ENCODE assay signal across 20 cellular contexts in the genomic region with DNA sequence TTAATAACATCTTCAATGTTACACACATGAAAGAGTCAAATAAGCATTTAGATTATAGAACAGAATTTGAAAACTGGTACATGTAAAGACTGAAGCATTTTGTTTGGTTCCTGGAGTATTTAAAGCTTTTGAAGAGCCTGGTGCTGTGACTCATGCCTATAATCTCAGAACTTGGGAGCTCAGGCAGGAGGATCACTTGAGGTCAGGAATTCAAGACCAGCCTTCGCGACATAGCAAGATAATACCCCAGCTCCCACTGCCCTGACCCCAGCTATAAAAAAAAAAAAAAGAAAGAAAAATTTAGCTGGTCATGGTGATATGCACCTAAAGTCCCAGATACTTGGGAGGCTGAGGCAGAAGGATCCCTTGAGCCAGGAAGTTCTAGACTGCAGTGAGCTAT.
DNase-seq lines count a peak whose midpoint lies in the region; ATAC-seq and TF ChIP-seq lines count a peak whose summit lies in the region.
"Had no signal": no experiment of that assay in that cellular context is flagged by ENCODE, and none has a peak within 500 bp of the region (broad histone marks: within the 10 kb centered on the region; RNA-seq: fewer than 3 reads in every experiment).

No MANE protein-coding gene starts in this region.

- TF ChIP-seq CTCF in cardiac fibroblast (IDR thresholded peaks at IDR 0.05; ENCODE audit: low read depth, low read length): no peak
- TF ChIP-seq CTCF in osteoblast (IDR thresholded peaks at IDR 0.05; ENCODE audit: extremely low read depth, low read depth, low read length): no peak
- TF ChIP-seq CTCF in omental fat pad (IDR thresholded peaks at IDR 0.05): no peak

- H3K4me2 ChIP-seq in mesendoderm (ENCODE audit: low read length) (no peak overlapping the region), osteoblast (ENCODE audit: insufficient read depth, low read length) (no peak overlapping the region)
- H3K4me2 ChIP-seq: KMS-11 had no signal

- H3K4me3 ChIP-seq in cardiac fibroblast (replicated peaks in 1 of 2; ENCODE audit: low read depth in 2 of 2, low read length in 2 of 2) (no peak overlapping the region), mesendoderm (ENCODE audit: low read length) (no peak overlapping the region), osteoblast (ENCODE audit: insufficient read depth, low read length) (no peak overlapping the region)
- H3K4me3 ChIP-seq: gastrocnemius medialis, upper lobe of left lung had no signal

- no peak overlapping the region for H4K8ac ChIP-seq in mesendoderm (ENCODE audit: low read depth, low read length)

- H3K4me1 ChIP-seq in mesendoderm (ENCODE audit: control insufficient read depth, low read depth, low read length) (no peaks in the 10 kb centered on the region), osteoblast (ENCODE audit: insufficient read depth, low read length) (no peaks in the 10 kb centered on the region)
- H3K4me1 ChIP-seq: upper lobe of left lung had no signal

- H3K56ac ChIP-seq in mesendoderm (ENCODE audit: low read length): no peak overlapping the region

- no peak overlapping the region for H2BK120ac ChIP-seq in mesendoderm (ENCODE audit: low read depth, low read length)

- H3K27ac ChIP-seq in mesendoderm (ENCODE audit: low read depth, low read length): no peak overlapping the region
- no peak overlapping the region for H3K27ac ChIP-seq in osteoblast (ENCODE audit: low read depth, low read length)
- H3K27ac ChIP-seq: gastrocnemius medialis, KMS-11, upper lobe of left lung had no signal

- no peak overlapping the region for H3K9ac ChIP-seq in mesendoderm (ENCODE audit: low read length)
- H3K9ac ChIP-seq: KMS-11 had no signal

- WGBS in mesendoderm (ENCODE audit: extremely low coverage, insufficient coverage, low lambda C conversion rate): no CpG with 5 or more reads among the region's 2 CpGs

- no peaks in the 10 kb centered on the region for H4K20me1 ChIP-seq in osteoblast (ENCODE audit: insufficient read depth, low read length)

- H3K4ac ChIP-seq in mesendoderm (ENCODE audit: low read depth, low read length): no peak overlapping the region

- no peak overlapping the region for H3K18ac ChIP-seq in mesendoderm (ENCODE audit: low read length)

- ATAC-seq in omental fat pad (ENCODE audit: low FRiP score): no peak
- ATAC-seq: gastrocnemius medialis; naive thymus-derived CD4-positive, alpha-beta T cell had no signal

- no peaks in the 10 kb centered on the region for H3K36me3 ChIP-seq in mesendoderm (ENCODE audit: control insufficient read depth, insufficient read depth, low read length)
- H3K36me3 ChIP-seq in osteoblast (ENCODE audit: insufficient read depth, low read length): no peaks in the 10 kb centered on the region
- H3K36me3 ChIP-seq: gastrocnemius medialis, upper lobe of left lung had no signal

- no peaks in the 10 kb centered on the region for H3K27me3 ChIP-seq in mesendoderm (ENCODE audit: insufficient read depth, low read length, poor library complexity)
- H3K27me3 ChIP-seq in osteoblast (ENCODE audit: insufficient read depth, low read length): no peaks in the 10 kb centered on the region
- H3K27me3 ChIP-seq: gastrocnemius medialis, upper lobe of left lung had no signal

- no peaks in the 10 kb centered on the region for H3K79me2 ChIP-seq in mesendoderm (ENCODE audit: control insufficient read depth, insufficient read depth, low read length)
- H3K79me2 ChIP-seq in osteoblast (ENCODE audit: insufficient read depth, low read length): no peaks in the 10 kb centered on the region

- no peak overlapping the region for H2BK5ac ChIP-seq in mesendoderm (ENCODE audit: low read length)

- no peak overlapping the region for H4K5ac ChIP-seq in mesendoderm (ENCODE audit: low read length)

- peak; percentile 38 for DNase-seq in Daoy (ENCODE audit: low read depth)
- DNase-seq in M059J (ENCODE audit: low read depth): peak; percentile 87
- DNase-seq in cardiac fibroblast (ENCODE audit: low read depth in 2 of 2): peak; percentile 38 to 62
- DNase-seq in mesendoderm: peak; percentile 37
- DNase-seq in osteoblast (ENCODE audit: insufficient read length, low spot score, missing footprints): no peak
- DNase-seq in omental fat pad (ENCODE audit: low spot score): no peak
- DNase-seq in activated CD4-positive, CD25-positive, alpha-beta regulatory T cell (lab: John Stamatoyannopoulos, UW): no peak
- no peak for DNase-seq in D341Med (ENCODE audit: low spot score)
- DNase-seq: activated CD4-positive, alpha-beta T cell treated with anti-CD3 and anti-CD28 coated beads, Interleukin-2, amount 50 U/mL, for 1 hour; activated T-cell treated with anti-CD3 and anti-CD28 coated beads, Interleukin-2, amount 50 U/mL, for 48 hours; C1 segment of cervical spinal cord; gastrocnemius medialis; GDM1; naive thymus-derived CD4-positive, alpha-beta T cell; NCI-H1694; NCI-H510A; RPMI8226; stimulated activated CD4-positive, alpha-beta T cell treated with anti-CD3 and anti-CD28 coated beads, Interleukin-4, amount 100 ng/mL, for 24 hours; upper lobe of left lung had no signal

- no peak overlapping the region for H2BK15ac ChIP-seq in mesendoderm (replicated peaks; ENCODE audit: low read depth)

- H2AK5ac ChIP-seq in mesendoderm (ENCODE audit: low read length): no peak overlapping the region

- no peak overlapping the region for H3K23ac ChIP-seq in mesendoderm (ENCODE audit: low read length)

- H3K79me1 ChIP-seq in mesendoderm (ENCODE audit: low read length): no peaks in the 10 kb centered on the region

- no peaks in the 10 kb centered on the region for H3K9me3 ChIP-seq in osteoblast (ENCODE audit: low read depth, low read length)
- H3K9me3 ChIP-seq: gastrocnemius medialis, upper lobe of left lung had no signal

- no peak overlapping the region for H2AFZ ChIP-seq in osteoblast (ENCODE audit: low read length)

Comparison
In these comparisons a context has a peak if more than half of its experiments do, and no peak if none do; other contexts are left out.
1. DNase-seq: peak in Daoy (single experiment), M059J (single experiment), cardiac fibroblast (2 of 2) and mesendoderm (single experiment); none in osteoblast (single experiment), omental fat pad (single experiment), activated CD4-positive, CD25-positive, alpha-beta regulatory T cell (0 of 4) and D341Med (single experiment).